In the genomic region with DNA sequence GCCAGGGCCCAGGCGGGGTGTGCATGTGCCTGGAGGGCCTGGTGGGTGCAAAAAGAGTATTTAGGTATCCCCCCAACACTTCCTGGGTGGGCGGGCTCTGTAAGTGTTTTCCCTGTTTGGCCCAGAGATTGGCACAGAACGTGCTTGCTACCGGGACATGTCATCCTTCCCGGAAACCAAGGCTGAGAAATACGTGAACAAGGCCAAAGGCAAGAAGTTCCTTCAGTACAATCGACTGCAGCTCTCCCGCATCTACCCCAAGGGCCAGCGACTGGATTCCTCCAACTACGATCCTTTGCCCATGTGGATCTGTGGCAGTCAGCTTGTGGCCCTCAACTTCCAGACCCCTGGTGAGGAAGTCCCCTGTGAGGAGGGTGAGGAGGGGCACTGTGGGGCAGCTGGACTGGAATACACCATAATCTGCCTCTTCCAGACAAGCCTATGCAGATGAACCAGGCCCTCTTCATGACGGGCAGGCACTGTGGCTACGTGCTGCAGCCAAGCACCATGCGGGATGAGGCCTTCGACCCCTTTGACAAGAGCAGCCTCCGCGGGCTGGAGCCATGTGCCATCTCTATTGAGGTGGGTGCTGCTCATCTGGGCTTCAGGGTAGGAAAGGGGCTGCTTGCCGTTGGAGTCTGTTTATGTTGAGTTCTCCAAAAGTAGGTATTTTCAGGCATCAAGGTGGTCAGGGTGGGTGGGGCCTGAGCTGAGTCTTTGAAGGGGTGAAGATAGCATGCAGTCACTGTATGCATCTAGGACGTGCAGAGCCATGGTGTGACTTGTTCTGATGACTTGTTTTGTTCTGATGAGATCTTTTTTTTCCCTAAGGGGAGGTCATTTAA, we compare ENCODE assay signal across 1 cellular context.
TF ChIP-seq lines count a peak whose summit lies in the region.

No MANE protein-coding gene starts in this region.

TF ChIP-seq in GM23338, 12 proteins besides CTCF, POLR2A, EP300 and RAD21 (continued from another document):
- TF ChIP-seq REST (IDR thresholded peaks at IDR 0.05; ENCODE audit: unreplicated experiment) (no peak), JUNB (IDR thresholded peaks at IDR 0.05; ENCODE audit: unreplicated experiment) (no peak), STAT1 (IDR thresholded peaks at IDR 0.05; ENCODE audit: unreplicated experiment) (no peak), NANOG (IDR thresholded peaks at IDR 0.05; ENCODE audit: borderline replicate concordance) (no peak), POLR2AphosphoS5 (IDR thresholded peaks at IDR 0.05; ENCODE audit: low read depth) (no peak)
- TF ChIP-seq, protein P1, sequence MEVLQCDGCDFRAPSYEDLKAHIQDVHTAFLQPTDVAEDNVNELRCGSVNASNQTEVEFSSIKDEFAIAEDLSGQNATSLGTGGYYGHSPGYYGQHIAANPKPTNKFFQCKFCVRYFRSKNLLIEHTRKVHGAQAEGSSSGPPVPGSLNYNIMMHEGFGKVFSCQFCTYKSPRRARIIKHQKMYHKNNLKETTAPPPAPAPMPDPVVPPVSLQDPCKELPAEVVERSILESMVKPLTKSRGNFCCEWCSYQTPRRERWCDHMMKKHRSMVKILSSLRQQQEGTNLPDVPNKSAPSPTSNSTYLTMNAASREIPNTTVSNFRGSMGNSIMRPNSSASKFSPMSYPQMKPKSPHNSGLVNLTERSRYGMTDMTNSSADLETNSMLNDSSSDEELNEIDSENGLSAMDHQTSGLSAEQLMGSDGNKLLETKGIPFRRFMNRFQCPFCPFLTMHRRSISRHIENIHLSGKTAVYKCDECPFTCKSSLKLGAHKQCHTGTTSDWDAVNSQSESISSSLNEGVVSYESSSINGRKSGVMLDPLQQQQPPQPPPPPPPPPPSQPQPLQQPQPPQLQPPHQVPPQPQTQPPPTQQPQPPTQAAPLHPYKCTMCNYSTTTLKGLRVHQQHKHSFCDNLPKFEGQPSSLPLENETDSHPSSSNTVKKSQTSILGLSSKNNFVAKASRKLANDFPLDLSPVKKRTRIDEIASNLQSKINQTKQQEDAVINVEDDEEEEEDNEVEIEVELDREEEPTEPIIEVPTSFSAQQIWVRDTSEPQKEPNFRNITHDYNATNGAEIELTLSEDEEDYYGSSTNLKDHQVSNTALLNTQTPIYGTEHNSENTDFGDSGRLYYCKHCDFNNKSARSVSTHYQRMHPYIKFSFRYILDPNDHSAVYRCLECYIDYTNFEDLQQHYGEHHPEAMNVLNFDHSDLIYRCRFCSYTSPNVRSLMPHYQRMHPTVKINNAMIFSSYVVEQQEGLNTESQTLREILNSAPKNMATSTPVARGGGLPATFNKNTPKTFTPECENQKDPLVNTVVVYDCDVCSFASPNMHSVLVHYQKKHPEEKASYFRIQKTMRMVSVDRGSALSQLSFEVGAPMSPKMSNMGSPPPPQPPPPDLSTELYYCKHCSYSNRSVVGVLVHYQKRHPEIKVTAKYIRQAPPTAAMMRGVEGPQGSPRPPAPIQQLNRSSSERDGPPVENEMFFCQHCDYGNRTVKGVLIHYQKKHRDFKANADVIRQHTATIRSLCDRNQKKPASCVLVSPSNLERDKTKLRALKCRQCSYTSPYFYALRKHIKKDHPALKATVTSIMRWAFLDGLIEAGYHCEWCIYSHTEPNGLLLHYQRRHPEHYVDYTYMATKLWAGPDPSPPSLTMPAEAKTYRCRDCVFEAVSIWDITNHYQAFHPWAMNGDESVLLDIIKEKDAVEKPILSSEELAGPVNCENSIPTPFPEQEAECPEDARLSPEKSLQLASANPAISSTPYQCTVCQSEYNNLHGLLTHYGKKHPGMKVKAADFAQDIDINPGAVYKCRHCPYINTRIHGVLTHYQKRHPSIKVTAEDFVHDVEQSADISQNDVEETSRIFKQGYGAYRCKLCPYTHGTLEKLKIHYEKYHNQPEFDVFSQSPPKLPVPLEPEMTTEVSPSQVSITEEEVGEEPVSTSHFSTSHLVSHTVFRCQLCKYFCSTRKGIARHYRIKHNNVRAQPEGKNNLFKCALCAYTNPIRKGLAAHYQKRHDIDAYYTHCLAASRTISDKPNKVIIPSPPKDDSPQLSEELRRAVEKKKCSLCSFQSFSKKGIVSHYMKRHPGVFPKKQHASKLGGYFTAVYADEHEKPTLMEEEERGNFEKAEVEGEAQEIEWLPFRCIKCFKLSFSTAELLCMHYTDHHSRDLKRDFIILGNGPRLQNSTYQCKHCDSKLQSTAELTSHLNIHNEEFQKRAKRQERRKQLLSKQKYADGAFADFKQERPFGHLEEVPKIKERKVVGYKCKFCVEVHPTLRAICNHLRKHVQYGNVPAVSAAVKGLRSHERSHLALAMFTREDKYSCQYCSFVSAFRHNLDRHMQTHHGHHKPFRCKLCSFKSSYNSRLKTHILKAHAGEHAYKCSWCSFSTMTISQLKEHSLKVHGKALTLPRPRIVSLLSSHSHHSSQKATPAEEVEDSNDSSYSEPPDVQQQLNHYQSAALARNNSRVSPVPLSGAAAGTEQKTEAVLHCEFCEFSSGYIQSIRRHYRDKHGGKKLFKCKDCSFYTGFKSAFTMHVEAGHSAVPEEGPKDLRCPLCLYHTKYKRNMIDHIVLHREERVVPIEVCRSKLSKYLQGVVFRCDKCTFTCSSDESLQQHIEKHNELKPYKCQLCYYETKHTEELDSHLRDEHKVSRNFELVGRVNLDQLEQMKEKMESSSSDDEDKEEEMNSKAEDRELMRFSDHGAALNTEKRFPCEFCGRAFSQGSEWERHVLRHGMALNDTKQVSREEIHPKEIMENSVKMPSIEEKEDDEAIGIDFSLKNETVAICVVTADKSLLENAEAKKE (CRISPR knock-in tag; IDR thresholded peaks at IDR 0.05) = no peak
